Comparison of ENCODE assay signal across 15 cellular contexts in the genomic region with DNA sequence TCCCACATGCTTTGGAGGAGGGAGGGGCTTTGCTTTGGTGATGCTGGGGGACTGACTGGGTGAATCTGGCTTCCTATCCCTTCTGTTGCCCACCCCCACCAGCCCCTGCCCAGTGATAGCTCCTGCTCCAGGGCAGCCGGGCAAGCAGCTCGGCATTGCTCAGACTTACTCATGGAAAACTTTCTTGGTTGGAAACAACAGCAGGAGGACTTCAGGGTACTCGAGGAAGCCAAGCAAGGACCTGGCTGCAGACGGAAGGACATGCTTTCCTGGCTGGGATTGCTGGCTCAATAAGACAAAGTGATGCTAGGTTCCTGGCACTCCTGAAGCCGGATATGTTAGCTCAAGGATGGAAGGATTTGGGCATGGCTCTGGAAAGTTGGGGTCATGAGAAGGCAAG. TPM values are rescaled to one million over a fixed set of nuclear protein-coding genes. Genes with fewer than 3 reads are reported as not detected.
DNase-seq lines count a peak whose midpoint lies in the region; ATAC-seq, FAIRE-seq and TF ChIP-seq lines count a peak whose summit lies in the region.
"Had no signal": no experiment of that assay in that cellular context is flagged by ENCODE, and none has a peak within 500 bp of the region (broad histone marks: within the 10 kb centered on the region; RNA-seq: fewer than 3 reads in every experiment).

No MANE protein-coding gene starts in this region.

- no peaks in the 10 kb centered on the region for H3K9me3 ChIP-seq in esophagus (ENCODE audit: control insufficient read depth in 2 of 2, insufficient read depth in 1 of 2, low read depth in 1 of 2, low read length in 1 of 2)
- H3K9me3 ChIP-seq in psoas muscle: no peaks in the 10 kb centered on the region
- no peaks in the 10 kb centered on the region for H3K9me3 ChIP-seq in tibial artery
- H3K9me3 ChIP-seq in small intestine (ENCODE audit: control insufficient read depth, low read depth): no peaks in the 10 kb centered on the region
- no peaks in the 10 kb centered on the region for H3K9me3 ChIP-seq in testis

- FAIRE-seq in bronchial epithelial cell (lab: Jason Lieb, UNC) (peak; percentile 50), small intestine (lab: Jason Lieb, UNC) (no peak)
- FAIRE-seq: RCC 7860 had no signal

- TF ChIP-seq CTCF in bronchial epithelial cell (IDR thresholded peaks at IDR 0.05; ENCODE audit: insufficient read depth, low read length, severe bottlenecking) (no peak), psoas muscle (IDR thresholded peaks at IDR 0.05) (no peak), tibial artery (IDR thresholded peaks at IDR 0.05) (no peak), testis (IDR thresholded peaks at IDR 0.05) (no peak)

- H3K27me3 ChIP-seq in bronchial epithelial cell (ENCODE audit: control insufficient read depth, insufficient read depth, low read length): peaks cover 4% of the 10 kb centered on the region
- peaks cover 0 to 4% of the 10 kb centered on the region in 2 donors for H3K27me3 ChIP-seq in esophagus (ENCODE audit: control insufficient read depth in 1 of 2, insufficient read depth in 2 of 2, low read length in 2 of 2)
- H3K27me3 ChIP-seq in psoas muscle (ENCODE audit: insufficient read depth in 3 of 3, low read length in 2 of 3): no peaks in the 10 kb centered on the region
- no peaks in the 10 kb centered on the region for H3K27me3 ChIP-seq in tibial artery
- peaks cover 18 to 22% of the 10 kb centered on the region in 2 donors for H3K27me3 ChIP-seq in small intestine (ENCODE audit: control insufficient read depth in 2 of 2, insufficient read depth in 2 of 2, low read length in 2 of 2)
- no peaks in the 10 kb centered on the region for H3K27me3 ChIP-seq in testis

- H3K4me1 ChIP-seq in esophagus (ENCODE audit: control insufficient read depth in 2 of 2, insufficient read depth in 2 of 2, low read length in 1 of 2) (peaks cover 3% of the 10 kb centered on the region in 2 donors), psoas muscle (peaks cover 65% of the 10 kb centered on the region), tibial artery (peaks cover 0 to 86% (median 37%) of the 10 kb centered on the region in 4 donors), small intestine (ENCODE audit: control insufficient read depth in 2 of 2, insufficient read depth in 1 of 2, low read depth in 1 of 2, low read length in 1 of 2) (no peaks in the 10 kb centered on the region), testis (peaks cover 12% of the 10 kb centered on the region)

- DNase-seq in bronchial epithelial cell (ENCODE audit: low read depth): no peak
- peak in 1 of 2 donors; percentile 39 for DNase-seq in psoas muscle
- no peak for DNase-seq in tibial artery
- no peak for DNase-seq in small intestine
- no peak for DNase-seq in testis
- DNase-seq: ACHN; DMS79; NCI-H1105; NCI-H2081 treated with DMSO at 0.1 percent for 48 hours; NK-92 treated with Interleukin-12 subunit alpha and Interleukin-12 subunit beta, amount 100 ng/mL, for 24 hours; SHP77 had no signal

- WGBS in esophagus, 2 donors: 47 to 63% methylated on average over 5 of the region's 5 CpGs
- WGBS in psoas muscle, 3 donors: 17 to 31% (median 28%) methylated on average over 5 of the region's 5 CpGs
- 59 to 77% (median 67%) methylated on average over 5 of the region's 5 CpGs for WGBS in small intestine, 3 donors
- WGBS in testis, 2 donors: 57 to 67% methylated on average over 5 of the region's 5 CpGs

- peak overlapping the region; percentile 23 to 50 for H3K27ac ChIP-seq in esophagus (ENCODE audit: low read depth in 2 of 2, low read length in 1 of 2)
- H3K27ac ChIP-seq in psoas muscle: peak overlapping the region; percentile 92
- peak overlapping the region; percentile 96 to 97 for H3K27ac ChIP-seq in tibial artery
- no peak overlapping the region for H3K27ac ChIP-seq in small intestine (ENCODE audit: low read depth in 1 of 2, low read length in 1 of 2)
- no peak overlapping the region for H3K27ac ChIP-seq in testis
- H3K27ac ChIP-seq: C4-2B had no signal

- ATAC-seq in psoas muscle (no peak), GM19324 (IDR thresholded peaks at IDR 0.05; ENCODE audit: low FRiP score, unreplicated experiment) (no peak)

- no peak for TF ChIP-seq POLR2A in testis (IDR thresholded peaks at IDR 0.05)

- H3K4me3 ChIP-seq in bronchial epithelial cell (ENCODE audit: low read depth, low read length) (no peak overlapping the region), esophagus (ENCODE audit: low read depth in 1 of 2, low read length in 2 of 2) (no peak overlapping the region), psoas muscle (peak overlapping the region; percentile 70), tibial artery (no peak overlapping the region), small intestine (ENCODE audit: low read depth in 1 of 2, low read length in 2 of 2) (no peak overlapping the region), testis (no peak overlapping the region)

- H3K36me3 ChIP-seq in bronchial epithelial cell (ENCODE audit: control insufficient read depth, insufficient read depth, low read length): no peaks in the 10 kb centered on the region
- no peaks in the 10 kb centered on the region for H3K36me3 ChIP-seq in esophagus (ENCODE audit: control insufficient read depth in 2 of 2, insufficient read depth in 2 of 2, low read length in 1 of 2)
- H3K36me3 ChIP-seq in psoas muscle (ENCODE audit: insufficient read depth in 1 of 2, low read depth in 1 of 2): no peaks in the 10 kb centered on the region
- no peaks in the 10 kb centered on the region for H3K36me3 ChIP-seq in tibial artery
- H3K36me3 ChIP-seq in small intestine (ENCODE audit: control insufficient read depth in 2 of 2, insufficient read depth in 2 of 2, low read length in 2 of 2): no peaks in the 10 kb centered on the region
- no peaks in the 10 kb centered on the region for H3K36me3 ChIP-seq in testis (ENCODE audit: low read depth, missing control alignments)

- intact Hi-C loops in psoas muscle (cut with DNase I): no loop called here
- intact Hi-C loops in tibial artery (cut with DNase I; ENCODE audit: low total_unique reads): loop anchor here (5.0 kb wide), 1 partner anchor 1380 kb away; no protein-coding TSS in a partner anchor
- intact Hi-C loops in testis (cut with DNase I; ENCODE audit: low total_unique reads): no loop called here

RNA-seq across cellular contexts. Expression of a gene that starts 3.0 kb away (rescaled TPM):
- total RNA-seq in bronchial epithelial cell (1.8 and 2.4 TPM in 2 replicates), psoas muscle (100 to 1,000 TPM; 239 to 419 (median 304) TPM), testis (10 to 100 TPM; 23.0 to 24.3 TPM)
- polyA plus RNA-seq in esophagus (10 to 100 TPM; 22.3 to 37.7 TPM), psoas muscle (100 to 1,000 TPM in 2 of 3 donors, 10 to 100 TPM in 1; 34.8 to 190 (median 133) TPM), small intestine (10 to 100 TPM in 1 of 3 donors, 1 to 10 TPM in 1, under 1 TPM in 1; 0.45 to 15.7 (median 4.6) TPM), testis (ENCODE audit: insufficient read depth, low read depth, low replicate concordance) (16.0 TPM)

RNA-seq across cellular contexts. Expression of a gene that starts 19.5 kb away (rescaled TPM):
- total RNA-seq in bronchial epithelial cell: not detected in 2 replicates
- polyA plus RNA-seq in esophagus: 100 to 1,000 TPM; 672 to 686 TPM
- total RNA-seq in psoas muscle: over 10,000 TPM; 12,653 to 14,820 (median 13,821) TPM
- polyA plus RNA-seq in psoas muscle: over 10,000 TPM in 2 of 3 donors, 1,000 to 10,000 TPM in 1; 8,143 to 13,925 (median 13,727) TPM
- polyA plus RNA-seq in small intestine: 100 to 1,000 TPM in 1 of 3 donors, 10 to 100 TPM in 2; 24.6 to 178 (median 99.4) TPM
- total RNA-seq in testis: 10 to 100 TPM; 17.6 to 33.3 TPM
- polyA plus RNA-seq in testis (ENCODE audit: insufficient read depth, low read depth, low replicate concordance): 199 TPM

RNA-seq across cellular contexts. Expression of a gene that starts 50.0 kb away (rescaled TPM):
- total RNA-seq in bronchial epithelial cell (50.8 and 60.4 TPM in 2 replicates), psoas muscle (10 to 100 TPM; 60.9 to 88.3 (median 63.9) TPM), testis (10 to 100 TPM; 84.8 to 90.2 TPM)
- polyA plus RNA-seq in esophagus (10 to 100 TPM; 46.2 to 49.6 TPM), psoas muscle (10 to 100 TPM; 46.7 to 93.1 (median 68.7) TPM), small intestine (100 to 1,000 TPM in 2 of 3 donors, 10 to 100 TPM in 1; 98.2 to 200 (median 187) TPM), testis (ENCODE audit: insufficient read depth, low read depth, low replicate concordance) (145 TPM)

Comparison
In these comparisons a context has a peak if more than half of its experiments do, and no peak if none do; other contexts are left out.
1. H3K27ac ChIP-seq: peak in esophagus (2 of 2), psoas muscle (single experiment) and tibial artery (2 of 2); none in small intestine (0 of 2) and testis (0 of 2).
2. RNA of a gene that starts 19.5 kb away (polyA plus RNA-seq): 8,143 to 13,925 TPM in psoas muscle; 672 to 686 TPM in esophagus, 199 TPM in testis (single experiment) and 24.6 to 178 TPM in small intestine; every median in the first group is over 10 times any median in the second.